1 cellular context compared by ENCODE assay signal in the genomic region with DNA sequence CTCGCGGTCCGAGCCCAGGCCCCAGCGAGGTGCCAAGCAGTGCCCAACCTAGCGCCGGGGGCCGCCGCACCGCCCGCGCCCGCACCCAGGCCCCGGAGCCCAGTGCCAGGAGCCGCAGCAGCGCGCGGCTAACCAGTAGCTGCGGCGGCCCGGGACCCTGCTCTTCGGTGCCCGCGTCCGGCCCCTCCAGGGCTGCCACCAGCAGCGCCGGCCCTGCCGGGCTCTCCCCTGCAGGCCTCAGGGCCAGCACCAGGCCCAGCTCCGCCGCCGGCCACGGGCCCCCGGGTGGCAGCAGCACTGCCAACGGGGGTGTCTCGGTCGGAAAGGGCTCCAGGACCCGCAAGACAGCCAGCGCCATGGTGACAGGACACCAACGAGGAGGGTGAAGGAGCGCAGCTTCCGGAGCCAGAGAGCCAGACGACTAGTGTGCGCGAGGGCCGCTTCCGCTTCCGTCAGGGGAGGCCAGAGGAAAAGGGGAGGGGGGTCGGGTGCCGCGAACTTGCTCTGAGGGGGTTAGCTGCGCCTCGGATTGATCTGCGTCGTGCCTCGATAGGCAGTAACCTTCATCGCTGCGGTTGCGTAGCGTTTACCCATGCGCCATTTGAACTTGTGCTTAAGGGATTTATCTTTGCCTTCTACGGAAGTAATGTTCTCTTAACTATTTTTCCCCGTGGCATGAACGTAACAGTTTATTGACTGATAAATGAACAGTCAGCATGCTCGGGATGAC.
TF ChIP-seq lines count a peak whose summit lies in the region.

Gene PEX6 (minus strand): TSS at position 389 of the 730 bp plus-strand sequence. CDS start 31 bp downstream, at position 358.

TF ChIP-seq in HepG2, 621 proteins besides CTCF, POLR2A, EP300 and RAD21 (continued from another document and continues in another):
- TF ChIP-seq ZMYM2 (CRISPR knock-in tag; IDR thresholded peaks at IDR 0.05) (0 out of 2 replicates have a peak, but pooled peaks have one; percentile 33), KAT2B (IDR thresholded peaks at IDR 0.05; ENCODE audit: borderline replicate concordance, low read depth, low read length) (no peak), ZSCAN22 (CRISPR knock-in tag; IDR thresholded peaks at IDR 0.05) (no peak), DMAP1 (CRISPR knock-in tag; IDR thresholded peaks at IDR 0.05) (peak; percentile 95), SPEN (CRISPR knock-in tag; IDR thresholded peaks at IDR 0.05; ENCODE audit: low read depth) (peak; percentile 74), ZNF775 (CRISPR knock-in tag; IDR thresholded peaks at IDR 0.05; ENCODE audit: borderline replicate concordance) (no peak; the same call in 1 of the 2 replicates), ZNF280B (CRISPR knock-in tag; IDR thresholded peaks at IDR 0.05; ENCODE audit: borderline replicate concordance) (peak; percentile 58; the same call in 1 of the 2 replicates), SAFB2 (CRISPR knock-in tag; IDR thresholded peaks at IDR 0.05; ENCODE audit: borderline replicate concordance, low read depth) (peak; percentile 35), YEATS4 (CRISPR knock-in tag; IDR thresholded peaks at IDR 0.05; ENCODE audit: borderline replicate concordance) (peak; percentile 46; the same call in 1 of the 2 replicates), NFYB (CRISPR knock-in tag; IDR thresholded peaks at IDR 0.05) (peak; percentile 20), TOE1 (CRISPR knock-in tag; IDR thresholded peaks at IDR 0.05) (peak; percentile 66; the same call in 1 of the 2 replicates), NCOR1 (IDR thresholded peaks at IDR 0.05; ENCODE audit: borderline replicate concordance, low read length) (no peak), KDM6A (CRISPR knock-in tag; IDR thresholded peaks at IDR 0.05; ENCODE audit: low read depth) (no peak), HMGXB3 (CRISPR knock-in tag; IDR thresholded peaks at IDR 0.05; ENCODE audit: borderline replicate concordance) (peak; percentile 70; the same call in 1 of the 2 replicates), ZKSCAN5 (CRISPR knock-in tag; IDR thresholded peaks at IDR 0.05) (no peak), TBL1XR1 (IDR thresholded peaks at IDR 0.05; ENCODE audit: borderline replicate concordance, low read length, partially characterized antibody) (no peak), ZNF12 (CRISPR knock-in tag; IDR thresholded peaks at IDR 0.05) (peak; percentile 64; the same call in 1 of the 2 replicates), ZGPAT (CRISPR knock-in tag; IDR thresholded peaks at IDR 0.05) (peak; percentile 89), ZNF710 (CRISPR knock-in tag; IDR thresholded peaks at IDR 0.05; ENCODE audit: borderline replicate concordance) (no peak; the same call in 1 of the 2 replicates), PTBP1 (IDR thresholded peaks at IDR 0.05; ENCODE audit: low read depth, low read length, poor library complexity, severe bottlenecking) (no peak), ZBED4 (CRISPR knock-in tag; IDR thresholded peaks at IDR 0.05; ENCODE audit: borderline replicate concordance) (peak; percentile 85; the same call in 1 of the 2 replicates), ZNF557 (CRISPR knock-in tag; IDR thresholded peaks at IDR 0.05) (0 out of 2 replicates have a peak, but pooled peaks have one; percentile 13), HOXA7 (CRISPR knock-in tag; IDR thresholded peaks at IDR 0.05) (peak; percentile 26; the same call in 1 of the 2 replicates), CENPT (CRISPR knock-in tag; IDR thresholded peaks at IDR 0.05; ENCODE audit: low read depth) (no peak), ZNF207 (IDR thresholded peaks at IDR 0.05; ENCODE audit: borderline replicate concordance) (no peak)
- TF ChIP-seq, protein P1, sequence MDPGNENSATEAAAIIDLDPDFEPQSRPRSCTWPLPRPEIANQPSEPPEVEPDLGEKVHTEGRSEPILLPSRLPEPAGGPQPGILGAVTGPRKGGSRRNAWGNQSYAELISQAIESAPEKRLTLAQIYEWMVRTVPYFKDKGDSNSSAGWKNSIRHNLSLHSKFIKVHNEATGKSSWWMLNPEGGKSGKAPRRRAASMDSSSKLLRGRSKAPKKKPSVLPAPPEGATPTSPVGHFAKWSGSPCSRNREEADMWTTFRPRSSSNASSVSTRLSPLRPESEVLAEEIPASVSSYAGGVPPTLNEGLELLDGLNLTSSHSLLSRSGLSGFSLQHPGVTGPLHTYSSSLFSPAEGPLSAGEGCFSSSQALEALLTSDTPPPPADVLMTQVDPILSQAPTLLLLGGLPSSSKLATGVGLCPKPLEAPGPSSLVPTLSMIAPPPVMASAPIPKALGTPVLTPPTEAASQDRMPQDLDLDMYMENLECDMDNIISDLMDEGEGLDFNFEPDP (CRISPR knock-in tag; conservative IDR thresholded peaks at IDR 0.05): 0 out of 2 replicates have a peak, but pooled peaks have one; percentile 94
- TF ChIP-seq, protein P2, sequence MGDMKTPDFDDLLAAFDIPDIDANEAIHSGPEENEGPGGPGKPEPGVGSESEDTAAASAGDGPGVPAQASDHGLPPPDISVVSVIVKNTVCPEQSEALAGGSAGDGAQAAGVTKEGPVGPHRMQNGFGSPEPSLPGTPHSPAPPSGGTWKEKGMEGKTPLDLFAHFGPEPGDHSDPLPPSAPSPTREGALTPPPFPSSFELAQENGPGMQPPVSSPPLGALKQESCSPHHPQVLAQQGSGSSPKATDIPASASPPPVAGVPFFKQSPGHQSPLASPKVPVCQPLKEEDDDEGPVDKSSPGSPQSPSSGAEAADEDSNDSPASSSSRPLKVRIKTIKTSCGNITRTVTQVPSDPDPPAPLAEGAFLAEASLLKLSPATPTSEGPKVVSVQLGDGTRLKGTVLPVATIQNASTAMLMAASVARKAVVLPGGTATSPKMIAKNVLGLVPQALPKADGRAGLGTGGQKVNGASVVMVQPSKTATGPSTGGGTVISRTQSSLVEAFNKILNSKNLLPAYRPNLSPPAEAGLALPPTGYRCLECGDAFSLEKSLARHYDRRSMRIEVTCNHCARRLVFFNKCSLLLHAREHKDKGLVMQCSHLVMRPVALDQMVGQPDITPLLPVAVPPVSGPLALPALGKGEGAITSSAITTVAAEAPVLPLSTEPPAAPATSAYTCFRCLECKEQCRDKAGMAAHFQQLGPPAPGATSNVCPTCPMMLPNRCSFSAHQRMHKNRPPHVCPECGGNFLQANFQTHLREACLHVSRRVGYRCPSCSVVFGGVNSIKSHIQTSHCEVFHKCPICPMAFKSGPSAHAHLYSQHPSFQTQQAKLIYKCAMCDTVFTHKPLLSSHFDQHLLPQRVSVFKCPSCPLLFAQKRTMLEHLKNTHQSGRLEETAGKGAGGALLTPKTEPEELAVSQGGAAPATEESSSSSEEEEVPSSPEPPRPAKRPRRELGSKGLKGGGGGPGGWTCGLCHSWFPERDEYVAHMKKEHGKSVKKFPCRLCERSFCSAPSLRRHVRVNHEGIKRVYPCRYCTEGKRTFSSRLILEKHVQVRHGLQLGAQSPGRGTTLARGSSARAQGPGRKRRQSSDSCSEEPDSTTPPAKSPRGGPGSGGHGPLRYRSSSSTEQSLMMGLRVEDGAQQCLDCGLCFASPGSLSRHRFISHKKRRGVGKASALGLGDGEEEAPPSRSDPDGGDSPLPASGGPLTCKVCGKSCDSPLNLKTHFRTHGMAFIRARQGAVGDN (CRISPR knock-in tag; IDR thresholded peaks at IDR 0.05): peak; percentile 96
- TF ChIP-seq, protein P3, sequence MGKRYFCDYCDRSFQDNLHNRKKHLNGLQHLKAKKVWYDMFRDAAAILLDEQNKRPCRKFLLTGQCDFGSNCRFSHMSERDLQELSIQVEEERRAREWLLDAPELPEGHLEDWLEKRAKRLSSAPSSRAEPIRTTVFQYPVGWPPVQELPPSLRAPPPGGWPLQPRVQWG (CRISPR knock-in tag; IDR thresholded peaks at IDR 0.05; ENCODE audit: borderline replicate concordance, low read depth): no peak
- TF ChIP-seq, protein P4, sequence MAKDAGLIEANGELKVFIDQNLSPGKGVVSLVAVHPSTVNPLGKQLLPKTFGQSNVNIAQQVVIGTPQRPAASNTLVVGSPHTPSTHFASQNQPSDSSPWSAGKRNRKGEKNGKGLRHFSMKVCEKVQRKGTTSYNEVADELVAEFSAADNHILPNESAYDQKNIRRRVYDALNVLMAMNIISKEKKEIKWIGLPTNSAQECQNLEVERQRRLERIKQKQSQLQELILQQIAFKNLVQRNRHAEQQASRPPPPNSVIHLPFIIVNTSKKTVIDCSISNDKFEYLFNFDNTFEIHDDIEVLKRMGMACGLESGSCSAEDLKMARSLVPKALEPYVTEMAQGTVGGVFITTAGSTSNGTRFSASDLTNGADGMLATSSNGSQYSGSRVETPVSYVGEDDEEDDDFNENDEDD (CRISPR knock-in tag; IDR thresholded peaks at IDR 0.05; ENCODE audit: borderline replicate concordance): peak; percentile 52; the same call in 1 of the 2 replicates
